Comparison of ENCODE assay signal across 33 cellular contexts in the genomic region with DNA sequence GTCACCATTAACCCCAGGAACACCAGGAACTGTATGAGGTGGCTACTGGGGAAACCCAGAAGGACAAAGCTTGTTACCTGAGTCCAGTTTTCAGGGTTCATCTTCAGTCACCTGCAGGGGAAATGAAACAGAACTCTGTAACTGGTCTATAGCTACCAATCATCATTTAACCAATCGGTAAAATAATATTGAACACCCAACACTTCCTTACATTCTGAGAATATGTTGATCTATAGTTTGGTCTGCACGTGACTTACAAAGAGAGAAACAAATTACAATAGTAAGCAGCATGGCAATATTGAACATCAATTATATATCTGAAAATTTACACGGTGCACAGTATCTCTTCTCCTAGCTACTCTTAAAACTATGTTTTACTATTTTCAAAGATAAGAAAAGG. TPM values are rescaled to one million over a fixed set of nuclear protein-coding genes. Genes with fewer than 3 reads are reported as not detected.
"Had no signal": no experiment of that assay in that cellular context is flagged by ENCODE, and none has a peak within 500 bp of the region (broad histone marks: within the 10 kb centered on the region; RNA-seq: fewer than 3 reads in every experiment).

A gene with protein sequence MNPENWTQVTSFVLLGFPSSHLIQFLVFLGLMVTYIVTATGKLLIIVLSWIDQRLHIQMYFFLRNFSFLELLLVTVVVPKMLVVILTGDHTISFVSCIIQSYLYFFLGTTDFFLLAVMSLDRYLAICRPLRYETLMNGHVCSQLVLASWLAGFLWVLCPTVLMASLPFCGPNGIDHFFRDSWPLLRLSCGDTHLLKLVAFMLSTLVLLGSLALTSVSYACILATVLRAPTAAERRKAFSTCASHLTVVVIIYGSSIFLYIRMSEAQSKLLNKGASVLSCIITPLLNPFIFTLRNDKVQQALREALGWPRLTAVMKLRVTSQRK (minus strand): TSS at position 101 of the 400 bp plus-strand sequence. CDS start 0 bp downstream, at position 101.

- H3K9me3 ChIP-seq: stomach, suprapubic skin, testis, thoracic aorta, thyroid gland, tibial artery, tibial nerve, transverse colon, upper lobe of left lung, upper lobe of right lung, uterus, vagina had no signal

- ATAC-seq: stimulated activated effector memory CD8-positive, alpha-beta T cell treated with anti-CD3 and anti-CD28 coated beads, Interleukin-12 subunit alpha, Interleukin-12 subunit beta, amount 100 ng/mL, for 72 hours; stimulated activated memory B cell treated with anti-CD40 and anti-IgM and Interleukin-4, amounts not matched to agents 10 μg/mL and 1 μg/mL and 100 μg/mL, for 72 hours; stimulated activated naive B cell treated with anti-CD40 and anti-IgM and Interleukin-4, amounts not matched to agents 10 μg/mL and 1 μg/mL and 100 μg/mL, for 72 hours; stimulated activated naive CD8-positive, alpha-beta T cell treated with anti-CD3 and anti-CD28 coated beads, Interleukin-15, amount 100 ng/mL, for 72 hours; stimulated activated naive CD8-positive, alpha-beta T cell treated with anti-CD3 and anti-CD28 coated beads, Interleukin-15, Interleukin-2, amounts not matched to agents 100 U/mL and 50 U/mL, for 24 hours; upper lobe of right lung had no signal

- H3K4me1 ChIP-seq: stomach, suprapubic skin, thyroid gland, tibial artery, tibial nerve, transverse colon, upper lobe of left lung, upper lobe of right lung, uterus, vagina had no signal

- H3K27me3 Mint-ChIP-seq: stimulated activated naive B cell treated with anti-CD40 and anti-IgM and Interleukin-4, amounts not matched to agents 10 μg/mL and 1 μg/mL and 100 μg/mL, for 72 hours; stimulated activated naive CD8-positive, alpha-beta T cell treated with anti-CD3 and anti-CD28 coated beads, Interleukin-15, amount 100 ng/mL, for 72 hours; type B pancreatic cell had no signal

- H3K4me3 ChIP-seq: stomach, suprapubic skin, testis, thoracic aorta, thyroid gland, tibial artery, tibial nerve, transverse colon, upper lobe of left lung, upper lobe of right lung, uterus, vagina had no signal

- H3K36me3 Mint-ChIP-seq: stimulated activated effector memory CD8-positive, alpha-beta T cell treated with anti-CD3 and anti-CD28 coated beads, Interleukin-12 subunit alpha, Interleukin-12 subunit beta, amount 100 ng/mL, for 72 hours; stimulated activated memory B cell treated with anti-CD40 and anti-IgM and Interleukin-4, amounts not matched to agents 10 μg/mL and 1 μg/mL and 100 μg/mL, for 72 hours; stimulated activated naive B cell treated with anti-CD40 and anti-IgM and Interleukin-4, amounts not matched to agents 10 μg/mL and 1 μg/mL and 100 μg/mL, for 72 hours; type B pancreatic cell had no signal

- H3K27ac ChIP-seq: stomach, suprapubic skin, thoracic aorta, thyroid gland, tibial artery, tibial nerve, transverse colon, upper lobe of left lung, upper lobe of right lung, uterus, vagina had no signal

- H3K9me3 Mint-ChIP-seq: stimulated activated memory B cell treated with anti-CD40 and anti-IgM and Interleukin-4, amounts not matched to agents 10 μg/mL and 1 μg/mL and 100 μg/mL, for 72 hours; type B pancreatic cell had no signal

- H3K4me1 Mint-ChIP-seq: stimulated activated effector memory CD8-positive, alpha-beta T cell treated with anti-CD3 and anti-CD28 coated beads, Interleukin-12 subunit alpha, Interleukin-12 subunit beta, amount 100 ng/mL, for 72 hours; stimulated activated memory B cell treated with anti-CD40 and anti-IgM and Interleukin-4, amounts not matched to agents 10 μg/mL and 1 μg/mL and 100 μg/mL, for 72 hours; stimulated activated naive B cell treated with anti-CD40 and anti-IgM and Interleukin-4, amounts not matched to agents 10 μg/mL and 1 μg/mL and 100 μg/mL, for 72 hours; stimulated activated naive CD8-positive, alpha-beta T cell treated with anti-CD3 and anti-CD28 coated beads, Interleukin-15, amount 100 ng/mL, for 72 hours had no signal

- H3K27ac Mint-ChIP-seq: stimulated activated effector memory CD8-positive, alpha-beta T cell treated with anti-CD3 and anti-CD28 coated beads, Interleukin-12 subunit alpha, Interleukin-12 subunit beta, amount 100 ng/mL, for 72 hours; stimulated activated memory B cell treated with anti-CD40 and anti-IgM and Interleukin-4, amounts not matched to agents 10 μg/mL and 1 μg/mL and 100 μg/mL, for 72 hours; stimulated activated naive B cell treated with anti-CD40 and anti-IgM and Interleukin-4, amounts not matched to agents 10 μg/mL and 1 μg/mL and 100 μg/mL, for 72 hours; stimulated activated naive CD8-positive, alpha-beta T cell treated with anti-CD3 and anti-CD28 coated beads, Interleukin-15, amount 100 ng/mL, for 72 hours; stimulated activated naive CD8-positive, alpha-beta T cell treated with anti-CD3 and anti-CD28 coated beads, Interleukin-15, Interleukin-2, amounts not matched to agents 100 ng/mL and 50 ng/mL, for 24 hours; type B pancreatic cell had no signal

- H3K4me3 Mint-ChIP-seq: stimulated activated effector memory CD8-positive, alpha-beta T cell treated with anti-CD3 and anti-CD28 coated beads, Interleukin-12 subunit alpha, Interleukin-12 subunit beta, amount 100 ng/mL, for 72 hours; stimulated activated memory B cell treated with anti-CD40 and anti-IgM and Interleukin-4, amounts not matched to agents 10 μg/mL and 1 μg/mL and 100 μg/mL, for 72 hours; stimulated activated naive B cell treated with anti-CD40 and anti-IgM and Interleukin-4, amounts not matched to agents 10 μg/mL and 1 μg/mL and 100 μg/mL, for 72 hours; stimulated activated naive CD8-positive, alpha-beta T cell treated with anti-CD3 and anti-CD28 coated beads, Interleukin-15, amount 100 ng/mL, for 72 hours; stimulated activated naive CD8-positive, alpha-beta T cell treated with anti-CD3 and anti-CD28 coated beads, Interleukin-15, Interleukin-2, amounts not matched to agents 100 ng/mL and 50 ng/mL, for 24 hours; type B pancreatic cell had no signal

- H3K27me3 ChIP-seq: stomach, suprapubic skin, testis, thyroid gland, tibial artery, tibial nerve, transverse colon, upper lobe of left lung, upper lobe of right lung, uterus, vagina had no signal

- DNase-seq: stimulated activated CD4-positive, alpha-beta T cell treated with anti-CD3 and anti-CD28 coated beads, Interleukin-2, amount 100 ng/mL, for 48 hours; stimulated activated CD4-positive, alpha-beta T cell treated with anti-CD3 and anti-CD28 coated beads, Interleukin-4, amount 100 ng/mL, for 1 hour; stimulated activated CD4-positive, alpha-beta T cell treated with anti-CD3 and anti-CD28 coated beads, Interleukin-4, amount 100 ng/mL, for 24 hours; stimulated activated CD4-positive, alpha-beta T cell treated with anti-CD3 and anti-CD28 coated beads, Interleukin-4, amount 100 ng/mL, for 4 hours; stimulated activated CD8-positive, alpha-beta memory T cell treated with anti-CD3 and anti-CD28 coated beads, Interleukin-4, amount 100 ng/mL, for 48 hours; stimulated activated naive B cell treated with anti-CD40 and anti-IgM and Interleukin-4, amounts not matched to agents 10 μg/mL and 1 μg/mL and 100 μg/mL, for 72 hours; stimulated activated naive CD4-positive, alpha-beta T cell; stimulated activated naive CD4-positive, alpha-beta T cell treated with Interleukin-2 at 50 U/mL for 16 hours; stimulated activated naive CD8-positive, alpha-beta T cell treated with anti-CD3 and anti-CD28 coated beads, Interleukin-15, amount 100 ng/mL, for 72 hours; stimulated activated naive CD8-positive, alpha-beta T cell treated with anti-CD3 and anti-CD28 coated beads, Interleukin-15, Interleukin-2, amounts not matched to agents 100 U/mL and 50 U/mL, for 24 hours; stomach; substantia nigra; testis; thyroid gland; tibial artery; transverse colon; trophoblast cell; upper lobe of left lung; upper lobe of right lung; uterus had no signal

- H3K36me3 ChIP-seq: stomach, suprapubic skin, thoracic aorta, thyroid gland, tibial artery, tibial nerve, transverse colon, upper lobe of left lung, upper lobe of right lung, uterus, vagina had no signal

RNA-seq across cellular contexts. Expression of the gene that starts here (rescaled TPM):
- total RNA-seq: stomach, subcutaneous adipose tissue, suprapubic skin, temporal lobe, testis, thoracic aorta, thyroid gland, tibial nerve, transverse colon, upper lobe of left lung, upper lobe of right lung, ureter, urinary bladder, uterus, vagina had no signal
- polyA plus RNA-seq: stomach, thymus, urinary bladder had no signal
